2 cellular contexts compared by ENCODE assay signal in the genomic region with DNA sequence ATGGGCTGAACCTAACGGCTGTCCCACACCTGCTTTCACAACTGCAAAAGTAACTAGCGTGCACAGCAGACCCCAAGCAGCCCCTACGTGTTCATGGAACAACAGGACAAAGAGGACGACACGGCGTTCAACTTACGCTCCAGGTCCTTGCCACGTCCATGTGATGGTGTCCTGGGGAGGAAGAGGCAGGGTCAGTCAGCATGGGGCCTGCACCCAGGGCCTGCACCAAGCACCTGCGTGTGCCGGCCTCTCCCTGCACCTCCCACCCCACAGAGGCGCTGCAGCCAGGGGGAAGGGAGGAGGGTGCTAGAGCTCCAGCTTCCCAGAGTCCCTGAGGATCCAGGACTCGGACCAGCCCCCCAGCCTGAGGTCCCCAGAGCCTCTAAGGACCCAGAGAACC.
TF ChIP-seq lines count a peak whose summit lies in the region.

No MANE protein-coding gene starts in this region.

TF ChIP-seq in GM12891, 5 proteins besides CTCF, POLR2A, EP300 and RAD21:
- TF ChIP-seq POLR2AphosphoS5 (IDR thresholded peaks at IDR 0.05; ENCODE audit: low read depth, low read length) (peak; percentile 36; the same call in 1 of the 2 replicates), TAF1 (IDR thresholded peaks at IDR 0.05; ENCODE audit: low read depth, low read length) (no peak)

TF ChIP-seq in HepG2, 621 proteins besides CTCF, POLR2A, EP300 and RAD21:
- TF ChIP-seq ZNF530 (CRISPR knock-in tag; IDR thresholded peaks at IDR 0.05; ENCODE audit: low read depth) (no peak), ZNF558 (CRISPR knock-in tag; IDR thresholded peaks at IDR 0.05; ENCODE audit: borderline replicate concordance) (no peak), SMC3 (IDR thresholded peaks at IDR 0.05; ENCODE audit: low read length) (no peak), RBM22 (optimal IDR thresholded peaks at IDR 0.05; ENCODE audit: low read length) (no peak), CBX2 (IDR thresholded peaks at IDR 0.05; ENCODE audit: low read depth, low read length) (no peak), CBX2 (CRISPR knock-in tag; IDR thresholded peaks at IDR 0.05; ENCODE audit: low read depth) (no peak), MXI1 (IDR thresholded peaks at IDR 0.05; ENCODE audit: borderline replicate concordance, low read depth, low read length) (no peak)
- TF ChIP-seq, protein P1, sequence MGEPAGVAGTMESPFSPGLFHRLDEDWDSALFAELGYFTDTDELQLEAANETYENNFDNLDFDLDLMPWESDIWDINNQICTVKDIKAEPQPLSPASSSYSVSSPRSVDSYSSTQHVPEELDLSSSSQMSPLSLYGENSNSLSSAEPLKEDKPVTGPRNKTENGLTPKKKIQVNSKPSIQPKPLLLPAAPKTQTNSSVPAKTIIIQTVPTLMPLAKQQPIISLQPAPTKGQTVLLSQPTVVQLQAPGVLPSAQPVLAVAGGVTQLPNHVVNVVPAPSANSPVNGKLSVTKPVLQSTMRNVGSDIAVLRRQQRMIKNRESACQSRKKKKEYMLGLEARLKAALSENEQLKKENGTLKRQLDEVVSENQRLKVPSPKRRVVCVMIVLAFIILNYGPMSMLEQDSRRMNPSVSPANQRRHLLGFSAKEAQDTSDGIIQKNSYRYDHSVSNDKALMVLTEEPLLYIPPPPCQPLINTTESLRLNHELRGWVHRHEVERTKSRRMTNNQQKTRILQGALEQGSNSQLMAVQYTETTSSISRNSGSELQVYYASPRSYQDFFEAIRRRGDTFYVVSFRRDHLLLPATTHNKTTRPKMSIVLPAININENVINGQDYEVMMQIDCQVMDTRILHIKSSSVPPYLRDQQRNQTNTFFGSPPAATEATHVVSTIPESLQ (CRISPR knock-in tag; conservative IDR thresholded peaks at IDR 0.05) = no peak
- TF ChIP-seq, protein P2, sequence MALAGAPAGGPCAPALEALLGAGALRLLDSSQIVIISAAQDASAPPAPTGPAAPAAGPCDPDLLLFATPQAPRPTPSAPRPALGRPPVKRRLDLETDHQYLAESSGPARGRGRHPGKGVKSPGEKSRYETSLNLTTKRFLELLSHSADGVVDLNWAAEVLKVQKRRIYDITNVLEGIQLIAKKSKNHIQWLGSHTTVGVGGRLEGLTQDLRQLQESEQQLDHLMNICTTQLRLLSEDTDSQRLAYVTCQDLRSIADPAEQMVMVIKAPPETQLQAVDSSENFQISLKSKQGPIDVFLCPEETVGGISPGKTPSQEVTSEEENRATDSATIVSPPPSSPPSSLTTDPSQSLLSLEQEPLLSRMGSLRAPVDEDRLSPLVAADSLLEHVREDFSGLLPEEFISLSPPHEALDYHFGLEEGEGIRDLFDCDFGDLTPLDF (CRISPR knock-in tag; IDR thresholded peaks at IDR 0.05) = no peak
- TF ChIP-seq, protein P3, sequence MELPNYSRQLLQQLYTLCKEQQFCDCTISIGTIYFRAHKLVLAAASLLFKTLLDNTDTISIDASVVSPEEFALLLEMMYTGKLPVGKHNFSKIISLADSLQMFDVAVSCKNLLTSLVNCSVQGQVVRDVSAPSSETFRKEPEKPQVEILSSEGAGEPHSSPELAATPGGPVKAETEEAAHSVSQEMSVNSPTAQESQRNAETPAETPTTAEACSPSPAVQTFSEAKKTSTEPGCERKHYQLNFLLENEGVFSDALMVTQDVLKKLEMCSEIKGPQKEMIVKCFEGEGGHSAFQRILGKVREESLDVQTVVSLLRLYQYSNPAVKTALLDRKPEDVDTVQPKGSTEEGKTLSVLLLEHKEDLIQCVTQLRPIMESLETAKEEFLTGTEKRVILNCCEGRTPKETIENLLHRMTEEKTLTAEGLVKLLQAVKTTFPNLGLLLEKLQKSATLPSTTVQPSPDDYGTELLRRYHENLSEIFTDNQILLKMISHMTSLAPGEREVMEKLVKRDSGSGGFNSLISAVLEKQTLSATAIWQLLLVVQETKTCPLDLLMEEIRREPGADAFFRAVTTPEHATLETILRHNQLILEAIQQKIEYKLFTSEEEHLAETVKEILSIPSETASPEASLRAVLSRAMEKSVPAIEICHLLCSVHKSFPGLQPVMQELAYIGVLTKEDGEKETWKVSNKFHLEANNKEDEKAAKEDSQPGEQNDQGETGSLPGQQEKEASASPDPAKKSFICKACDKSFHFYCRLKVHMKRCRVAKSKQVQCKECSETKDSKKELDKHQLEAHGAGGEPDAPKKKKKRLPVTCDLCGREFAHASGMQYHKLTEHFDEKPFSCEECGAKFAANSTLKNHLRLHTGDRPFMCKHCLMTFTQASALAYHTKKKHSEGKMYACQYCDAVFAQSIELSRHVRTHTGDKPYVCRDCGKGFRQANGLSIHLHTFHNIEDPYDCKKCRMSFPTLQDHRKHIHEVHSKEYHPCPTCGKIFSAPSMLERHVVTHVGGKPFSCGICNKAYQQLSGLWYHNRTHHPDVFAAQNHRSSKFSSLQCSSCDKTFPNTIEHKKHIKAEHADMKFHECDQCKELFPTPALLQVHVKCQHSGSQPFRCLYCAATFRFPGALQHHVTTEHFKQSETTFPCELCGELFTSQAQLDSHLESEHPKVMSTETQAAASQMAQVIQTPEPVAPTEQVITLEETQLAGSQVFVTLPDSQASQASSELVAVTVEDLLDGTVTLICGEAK (IDR thresholded peaks at IDR 0.05) = no peak
- TF ChIP-seq, protein P3 (CRISPR knock-in tag; IDR thresholded peaks at IDR 0.05) = no peak
- TF ChIP-seq, protein P4, sequence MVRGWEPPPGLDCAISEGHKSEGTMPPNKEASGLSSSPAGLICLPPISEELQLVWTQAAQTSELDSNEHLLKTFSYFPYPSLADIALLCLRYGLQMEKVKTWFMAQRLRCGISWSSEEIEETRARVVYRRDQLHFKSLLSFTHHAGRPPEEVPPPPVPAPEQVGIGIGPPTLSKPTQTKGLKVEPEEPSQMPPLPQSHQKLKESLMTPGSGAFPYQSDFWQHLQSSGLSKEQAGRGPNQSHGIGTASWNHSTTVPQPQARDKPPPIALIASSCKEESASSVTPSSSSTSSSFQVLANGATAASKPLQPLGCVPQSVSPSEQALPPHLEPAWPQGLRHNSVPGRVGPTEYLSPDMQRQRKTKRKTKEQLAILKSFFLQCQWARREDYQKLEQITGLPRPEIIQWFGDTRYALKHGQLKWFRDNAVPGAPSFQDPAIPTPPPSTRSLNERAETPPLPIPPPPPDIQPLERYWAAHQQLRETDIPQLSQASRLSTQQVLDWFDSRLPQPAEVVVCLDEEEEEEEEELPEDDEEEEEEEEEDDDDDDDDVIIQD (CRISPR knock-in tag; IDR thresholded peaks at IDR 0.05; ENCODE audit: low read depth) = no peak
